In the genomic region with DNA sequence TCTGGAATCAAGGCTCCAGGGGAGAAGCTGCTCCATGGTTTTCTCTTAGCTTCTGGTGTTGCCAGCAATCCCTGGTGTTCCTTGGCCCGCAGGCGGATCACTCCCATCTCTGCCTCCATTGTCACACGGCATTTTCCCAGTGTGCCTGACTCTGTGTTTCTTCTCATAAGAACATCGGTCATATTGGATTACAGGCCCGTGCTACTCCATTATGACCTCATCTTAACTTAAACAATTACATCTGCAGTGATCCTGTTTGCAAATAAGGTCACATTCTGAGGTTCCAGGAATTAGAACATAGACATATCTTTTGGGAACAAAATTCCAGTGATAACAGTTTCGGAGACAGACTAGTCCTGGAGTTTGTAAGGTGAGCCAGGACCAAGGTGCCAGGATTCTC, we compare ENCODE assay signal across 1 cellular context.
TF ChIP-seq lines count a peak whose summit lies in the region.

No MANE protein-coding gene starts in this region.

TF ChIP-seq in IMR-90, 13 proteins besides CTCF, POLR2A, EP300 and RAD21:
- TF ChIP-seq BHLHE40 (IDR thresholded peaks at IDR 0.05; ENCODE audit: low read depth, low read length) (peak; percentile 24), RFX5 (IDR thresholded peaks at IDR 0.05; ENCODE audit: low read depth, low read length) (no peak), USF2 (IDR thresholded peaks at IDR 0.05; ENCODE audit: low read depth, low read length) (no peak), CHD1 (IDR thresholded peaks at IDR 0.05; ENCODE audit: low read depth, low read length) (no peak), SMC3 (IDR thresholded peaks at IDR 0.05; ENCODE audit: low read depth, low read length) (no peak)
